26 cellular contexts compared by ENCODE assay signal in genomic region chrX:17596051-17596450, GRCh38.
DNase-seq lines count a peak whose midpoint lies in the region; ATAC-seq, FAIRE-seq and TF ChIP-seq lines count a peak whose summit lies in the region.
"Had no signal": no experiment of that assay in that cellular context is flagged by ENCODE, and none has a peak within 500 bp of the region (broad histone marks: within the 10 kb centered on the region; RNA-seq: fewer than 3 reads in every experiment).

No MANE protein-coding gene starts in this region.

- TF ChIP-seq CTCF in fibroblast of mammary gland (conservative IDR thresholded peaks at IDR 0.05; ENCODE audit: control insufficient read depth, insufficient read depth, low read depth, low read length): no peak

- FAIRE-seq in RCC 7860 (lab: Jason Lieb, UNC): no peak
- FAIRE-seq: HepG2, small intestine had no signal

- no peak overlapping the region for H3K4me3 ChIP-seq in fibroblast of mammary gland (ENCODE audit: control insufficient read depth, low read depth, low read length)
- H3K4me3 ChIP-seq: HAP-1, mucosa of descending colon had no signal

- DNase-seq in EL (peak; percentile 2), RCC 7860 (ENCODE audit: low spot score) (peak; percentile 87), fibroblast of mammary gland (ENCODE audit: low read depth) (peak; percentile 18), renal cortical epithelial cell (ENCODE audit: low read depth) (peak; percentile 78), NCI-H2196 (lab: John Stamatoyannopoulos, UW; ENCODE audit: unreplicated experiment) (no peak), nucleus accumbens (lab: John Stamatoyannopoulos, UW) (no peak), Ammon's horn (ENCODE audit: low spot score) (no peak)
- DNase-seq: activated CD8-positive, alpha-beta T cell treated with anti-CD3 and anti-CD28 coated beads for 36 hours; activated naive CD4-positive, alpha-beta T cell; activated T-cell treated with anti-CD3 and anti-CD28 coated beads, Interleukin-2, amount 50 U/mL, for 1 hour; AML-193; amygdala; central memory CD4-positive, alpha-beta T cell; DND-41; glutamatergic neuron; mucosa of descending colon; NCI-H1694 treated with DMSO at 0.1 percent for 48 hours; RPMI8226; stimulated activated CD4-positive, alpha-beta T cell treated with anti-CD3 and anti-CD28 coated beads, Interleukin-2, amount 100 ng/mL, for 48 hours; stimulated activated naive CD8-positive, alpha-beta T cell treated with anti-CD3 and anti-CD28 coated beads, Interleukin-15, Interleukin-2, amounts not matched to agents 100 U/mL and 50 U/mL, for 24 hours; trophoblast cell had no signal

- ATAC-seq in GM19452 (IDR thresholded peaks at IDR 0.05; ENCODE audit: unreplicated experiment): no peak
- ATAC-seq: activated CD4-positive, CD25-positive, alpha-beta regulatory T cell treated with anti-CD3 and anti-CD28 coated beads, Interleukin-2, amount 50 U/mL, for 24 hours; activated CD8-positive, alpha-beta T cell treated with anti-CD3 and anti-CD28 coated beads for 36 hours; HepG2; stimulated activated naive CD8-positive, alpha-beta T cell treated with anti-CD3 and anti-CD28 coated beads, Interleukin-15, Interleukin-2, amounts not matched to agents 100 U/mL and 50 U/mL, for 24 hours had no signal

Comparison
In these comparisons a context has a peak if more than half of its experiments do, and no peak if none do; other contexts are left out.
1. DNase-seq: peak in EL (single experiment), RCC 7860 (single experiment), fibroblast of mammary gland (single experiment) and renal cortical epithelial cell (single experiment); none in NCI-H2196 (single experiment), nucleus accumbens (0 of 56) and Ammon's horn (single experiment).